1 cellular context compared by ENCODE assay signal in genomic region chr1:202888507-202889360, GRCh38.
A peak's percentile ranks its signal among the peaks of the same experiment; 100 is the strongest.
TF ChIP-seq lines count a peak whose summit lies in the region.

RABIF (minus strand) TSS chr1:202889149; CDS start chr1:202889098, 51 bp downstream.

TF ChIP-seq in HEK293, 187 proteins besides CTCF, POLR2A, EP300 and RAD21 (continued from another document and continues in another):
- TF ChIP-seq, protein P1, sequence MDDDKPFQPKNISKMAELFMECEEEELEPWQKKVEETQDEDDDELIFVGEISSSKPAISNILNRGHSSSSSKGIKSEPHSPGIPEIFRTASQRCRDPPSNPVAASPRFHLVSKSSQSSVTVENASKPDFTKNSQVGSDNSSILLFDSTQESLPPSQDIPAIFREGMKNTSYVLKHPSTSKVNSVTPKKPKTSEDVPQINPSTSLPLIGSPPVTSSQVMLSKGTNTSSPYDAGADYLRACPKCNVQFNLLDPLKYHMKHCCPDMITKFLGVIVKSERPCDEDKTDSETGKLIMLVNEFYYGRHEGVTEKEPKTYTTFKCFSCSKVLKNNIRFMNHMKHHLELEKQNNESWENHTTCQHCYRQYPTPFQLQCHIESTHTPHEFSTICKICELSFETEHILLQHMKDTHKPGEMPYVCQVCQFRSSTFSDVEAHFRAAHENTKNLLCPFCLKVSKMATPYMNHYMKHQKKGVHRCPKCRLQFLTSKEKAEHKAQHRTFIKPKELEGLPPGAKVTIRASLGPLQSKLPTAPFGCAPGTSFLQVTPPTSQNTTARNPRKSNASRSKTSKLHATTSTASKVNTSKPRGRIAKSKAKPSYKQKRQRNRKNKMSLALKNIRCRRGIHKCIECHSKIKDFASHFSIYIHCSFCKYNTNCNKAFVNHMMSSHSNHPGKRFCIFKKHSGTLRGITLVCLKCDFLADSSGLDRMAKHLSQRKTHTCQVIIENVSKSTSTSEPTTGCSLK (tag by site-specific recombination; IDR thresholded peaks at IDR 0.05): no peak
- TF ChIP-seq ZEB2 (tag by site-specific recombination; IDR thresholded peaks at IDR 0.05) (peak; percentile 76; the same call in 1 of the 2 replicates), KLF16 (tag by site-specific recombination; IDR thresholded peaks at IDR 0.05) (no peak; the same call in 1 of the 2 replicates), SCRT2 (tag by site-specific recombination; IDR thresholded peaks at IDR 0.05) (0 out of 2 replicates have a peak, but pooled peaks have one; percentile 48), SP2 (tag by site-specific recombination; IDR thresholded peaks at IDR 0.05) (peak; percentile 81), PRDM10 (tag by site-specific recombination; IDR thresholded peaks at IDR 0.05) (peak; percentile 29; the same call in 1 of the 2 replicates), PATZ1 (tag by site-specific recombination; IDR thresholded peaks at IDR 0.05) (peak; percentile 65; the same call in 1 of the 2 replicates), GLIS2 (tag by site-specific recombination; IDR thresholded peaks at IDR 0.05) (peak; percentile 28; the same call in 1 of the 2 replicates), ZNF692 (tag by site-specific recombination; IDR thresholded peaks at IDR 0.05) (peak; percentile 65), EGR2 (tag by site-specific recombination; IDR thresholded peaks at IDR 0.05; ENCODE audit: low read depth) (no peak), SALL2 (tag by site-specific recombination; IDR thresholded peaks at IDR 0.05; ENCODE audit: borderline replicate concordance) (no peak), ZNF146 (tag by site-specific recombination; IDR thresholded peaks at IDR 0.05) (no peak; the same call in 1 of the 2 replicates), WT1 (tag by site-specific recombination; IDR thresholded peaks at IDR 0.05) (peak; percentile 24), ZNF404 (tag by site-specific recombination; IDR thresholded peaks at IDR 0.05) (no peak), SP7 (tag by site-specific recombination; IDR thresholded peaks at IDR 0.05) (peak; percentile 85), ZNF10 (tag by site-specific recombination; IDR thresholded peaks at IDR 0.05) (0 out of 2 replicates have a peak, but pooled peaks have one; percentile 13), ZNF76 (tag by site-specific recombination; IDR thresholded peaks at IDR 0.05; ENCODE audit: borderline replicate concordance, low read depth) (peak; percentile 49; the same call in 1 of the 2 replicates), ZNF596 (tag by site-specific recombination; IDR thresholded peaks at IDR 0.05) (peak; percentile 39; the same call in 1 of the 2 replicates), ZBTB8A (tag by site-specific recombination; IDR thresholded peaks at IDR 0.05) (peak; percentile 82), ZNF785 (tag by site-specific recombination; IDR thresholded peaks at IDR 0.05) (no peak), KLF9 (tag by site-specific recombination; IDR thresholded peaks at IDR 0.05; ENCODE audit: low read depth) (peak; percentile 78), ZNF791 (tag by site-specific recombination; IDR thresholded peaks at IDR 0.05) (no peak), SP3 (tag by site-specific recombination; IDR thresholded peaks at IDR 0.05) (peak; percentile 77), ZNF561 (tag by site-specific recombination; IDR thresholded peaks at IDR 0.05; ENCODE audit: borderline replicate concordance) (peak; percentile 64; the same call in 1 of the 2 replicates), ZBTB17 (tag by site-specific recombination; IDR thresholded peaks at IDR 0.05) (peak; percentile 94), ELK4 (IDR thresholded peaks at IDR 0.05; ENCODE audit: borderline replicate concordance, low read depth, low read length) (0 out of 2 replicates have a peak, but pooled peaks have one; percentile 60), ZNF626 (tag by site-specific recombination; IDR thresholded peaks at IDR 0.05) (0 out of 2 replicates have a peak, but pooled peaks have one; percentile 67)
- TF ChIP-seq, protein P2, sequence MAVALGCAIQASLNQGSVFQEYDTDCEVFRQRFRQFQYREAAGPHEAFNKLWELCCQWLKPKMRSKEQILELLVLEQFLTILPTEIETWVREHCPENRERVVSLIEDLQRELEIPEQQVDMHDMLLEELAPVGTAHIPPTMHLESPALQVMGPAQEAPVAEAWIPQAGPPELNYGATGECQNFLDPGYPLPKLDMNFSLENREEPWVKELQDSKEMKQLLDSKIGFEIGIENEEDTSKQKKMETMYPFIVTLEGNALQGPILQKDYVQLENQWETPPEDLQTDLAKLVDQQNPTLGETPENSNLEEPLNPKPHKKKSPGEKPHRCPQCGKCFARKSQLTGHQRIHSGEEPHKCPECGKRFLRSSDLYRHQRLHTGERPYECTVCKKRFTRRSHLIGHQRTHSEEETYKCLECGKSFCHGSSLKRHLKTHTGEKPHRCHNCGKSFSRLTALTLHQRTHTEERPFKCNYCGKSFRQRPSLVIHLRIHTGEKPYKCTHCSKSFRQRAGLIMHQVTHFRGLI (tag by site-specific recombination; IDR thresholded peaks at IDR 0.05): peak; percentile 58; the same call in 1 of the 2 replicates
- TF ChIP-seq, protein P3, sequence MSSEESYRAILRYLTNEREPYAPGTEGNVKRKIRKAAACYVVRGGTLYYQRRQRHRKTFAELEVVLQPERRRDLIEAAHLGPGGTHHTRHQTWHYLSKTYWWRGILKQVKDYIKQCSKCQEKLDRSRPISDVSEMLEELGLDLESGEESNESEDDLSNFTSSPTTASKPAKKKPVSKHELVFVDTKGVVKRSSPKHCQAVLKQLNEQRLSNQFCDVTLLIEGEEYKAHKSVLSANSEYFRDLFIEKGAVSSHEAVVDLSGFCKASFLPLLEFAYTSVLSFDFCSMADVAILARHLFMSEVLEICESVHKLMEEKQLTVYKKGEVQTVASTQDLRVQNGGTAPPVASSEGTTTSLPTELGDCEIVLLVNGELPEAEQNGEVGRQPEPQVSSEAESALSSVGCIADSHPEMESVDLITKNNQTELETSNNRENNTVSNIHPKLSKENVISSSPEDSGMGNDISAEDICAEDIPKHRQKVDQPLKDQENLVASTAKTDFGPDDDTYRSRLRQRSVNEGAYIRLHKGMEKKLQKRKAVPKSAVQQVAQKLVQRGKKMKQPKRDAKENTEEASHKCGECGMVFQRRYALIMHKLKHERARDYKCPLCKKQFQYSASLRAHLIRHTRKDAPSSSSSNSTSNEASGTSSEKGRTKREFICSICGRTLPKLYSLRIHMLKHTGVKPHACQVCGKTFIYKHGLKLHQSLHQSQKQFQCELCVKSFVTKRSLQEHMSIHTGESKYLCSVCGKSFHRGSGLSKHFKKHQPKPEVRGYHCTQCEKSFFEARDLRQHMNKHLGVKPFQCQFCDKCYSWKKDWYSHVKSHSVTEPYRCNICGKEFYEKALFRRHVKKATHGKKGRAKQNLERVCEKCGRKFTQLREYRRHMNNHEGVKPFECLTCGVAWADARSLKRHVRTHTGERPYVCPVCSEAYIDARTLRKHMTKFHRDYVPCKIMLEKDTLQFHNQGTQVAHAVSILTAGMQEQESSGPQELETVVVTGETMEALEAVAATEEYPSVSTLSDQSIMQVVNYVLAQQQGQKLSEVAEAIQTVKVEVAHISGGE (tag by site-specific recombination; conservative IDR thresholded peaks at IDR 0.05; ENCODE audit: low read depth): peak; percentile 87
- TF ChIP-seq, protein P4, sequence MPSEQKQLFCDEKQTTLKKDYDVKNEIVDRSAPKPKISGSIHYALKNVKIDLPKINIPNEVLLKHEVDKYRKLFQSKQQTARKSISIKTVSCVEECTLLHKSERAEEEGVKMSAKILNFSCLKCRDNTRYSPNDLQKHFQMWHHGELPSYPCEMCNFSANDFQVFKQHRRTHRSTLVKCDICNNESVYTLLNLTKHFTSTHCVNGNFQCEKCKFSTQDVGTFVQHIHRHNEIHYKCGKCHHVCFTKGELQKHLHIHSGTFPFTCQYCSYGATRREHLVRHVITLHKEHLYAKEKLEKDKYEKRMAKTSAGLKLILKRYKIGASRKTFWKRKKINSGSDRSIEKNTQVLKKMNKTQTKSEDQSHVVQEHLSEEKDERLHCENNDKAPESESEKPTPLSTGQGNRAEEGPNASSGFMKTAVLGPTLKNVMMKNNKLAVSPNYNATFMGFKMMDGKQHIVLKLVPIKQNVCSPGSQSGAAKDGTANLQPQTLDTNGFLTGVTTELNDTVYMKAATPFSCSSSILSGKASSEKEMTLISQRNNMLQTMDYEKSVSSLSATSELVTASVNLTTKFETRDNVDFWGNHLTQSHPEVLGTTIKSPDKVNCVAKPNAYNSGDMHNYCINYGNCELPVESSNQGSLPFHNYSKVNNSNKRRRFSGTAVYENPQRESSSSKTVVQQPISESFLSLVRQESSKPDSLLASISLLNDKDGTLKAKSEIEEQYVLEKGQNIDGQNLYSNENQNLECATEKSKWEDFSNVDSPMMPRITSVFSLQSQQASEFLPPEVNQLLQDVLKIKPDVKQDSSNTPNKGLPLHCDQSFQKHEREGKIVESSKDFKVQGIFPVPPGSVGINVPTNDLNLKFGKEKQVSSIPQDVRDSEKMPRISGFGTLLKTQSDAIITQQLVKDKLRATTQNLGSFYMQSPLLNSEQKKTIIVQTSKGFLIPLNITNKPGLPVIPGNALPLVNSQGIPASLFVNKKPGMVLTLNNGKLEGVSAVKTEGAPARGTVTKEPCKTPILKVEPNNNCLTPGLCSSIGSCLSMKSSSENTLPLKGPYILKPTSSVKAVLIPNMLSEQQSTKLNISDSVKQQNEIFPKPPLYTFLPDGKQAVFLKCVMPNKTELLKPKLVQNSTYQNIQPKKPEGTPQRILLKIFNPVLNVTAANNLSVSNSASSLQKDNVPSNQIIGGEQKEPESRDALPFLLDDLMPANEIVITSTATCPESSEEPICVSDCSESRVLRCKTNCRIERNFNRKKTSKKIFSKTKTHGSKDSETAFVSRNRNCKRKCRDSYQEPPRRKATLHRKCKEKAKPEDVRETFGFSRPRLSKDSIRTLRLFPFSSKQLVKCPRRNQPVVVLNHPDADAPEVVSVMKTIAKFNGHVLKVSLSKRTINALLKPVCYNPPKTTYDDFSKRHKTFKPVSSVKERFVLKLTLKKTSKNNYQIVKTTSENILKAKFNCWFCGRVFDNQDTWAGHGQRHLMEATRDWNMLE (tag by site-specific recombination; conservative IDR thresholded peaks at IDR 0.05; ENCODE audit: low read depth): 0 out of 2 replicates have a peak, but pooled peaks have one; percentile 23
